1 cellular context compared by ENCODE assay signal in the genomic region with DNA sequence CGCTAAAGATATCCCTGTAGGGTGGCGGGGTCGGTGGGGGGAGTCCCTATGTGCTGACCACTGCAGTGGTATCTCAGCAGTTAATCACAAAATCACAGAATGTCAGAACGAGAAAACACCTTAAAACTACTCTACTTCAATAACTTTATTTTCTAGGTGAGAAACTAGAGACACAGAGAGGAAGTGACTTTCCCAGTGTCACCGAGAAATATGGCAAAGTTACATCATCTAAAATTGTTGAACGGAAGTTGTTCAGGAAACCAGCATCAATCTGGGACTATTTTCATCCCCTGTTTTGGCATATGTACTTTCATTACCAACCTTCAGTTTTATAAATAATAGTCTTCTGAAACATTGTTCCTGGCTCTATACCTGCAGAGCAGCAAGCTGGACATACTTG.
TF ChIP-seq lines count a peak whose summit lies in the region.

No MANE protein-coding gene starts in this region.

TF ChIP-seq in SK-N-SH treated with all-trans-retinoic acid at 6 μM for 48 hours, 23 proteins besides CTCF, POLR2A, EP300 and RAD21 (continued from another document):
- no peak for TF ChIP-seq CREB5 (CRISPR knock-in tag; IDR thresholded peaks at IDR 0.05; ENCODE audit: low read depth)
- no peak for TF ChIP-seq ZFP30 (CRISPR knock-in tag; IDR thresholded peaks at IDR 0.05)
- TF ChIP-seq ZNF8 (CRISPR knock-in tag; IDR thresholded peaks at IDR 0.05) = no peak
- no peak for TF ChIP-seq PATZ1 (CRISPR knock-in tag; IDR thresholded peaks at IDR 0.05; ENCODE audit: borderline replicate concordance)
- TF ChIP-seq, protein P1, sequence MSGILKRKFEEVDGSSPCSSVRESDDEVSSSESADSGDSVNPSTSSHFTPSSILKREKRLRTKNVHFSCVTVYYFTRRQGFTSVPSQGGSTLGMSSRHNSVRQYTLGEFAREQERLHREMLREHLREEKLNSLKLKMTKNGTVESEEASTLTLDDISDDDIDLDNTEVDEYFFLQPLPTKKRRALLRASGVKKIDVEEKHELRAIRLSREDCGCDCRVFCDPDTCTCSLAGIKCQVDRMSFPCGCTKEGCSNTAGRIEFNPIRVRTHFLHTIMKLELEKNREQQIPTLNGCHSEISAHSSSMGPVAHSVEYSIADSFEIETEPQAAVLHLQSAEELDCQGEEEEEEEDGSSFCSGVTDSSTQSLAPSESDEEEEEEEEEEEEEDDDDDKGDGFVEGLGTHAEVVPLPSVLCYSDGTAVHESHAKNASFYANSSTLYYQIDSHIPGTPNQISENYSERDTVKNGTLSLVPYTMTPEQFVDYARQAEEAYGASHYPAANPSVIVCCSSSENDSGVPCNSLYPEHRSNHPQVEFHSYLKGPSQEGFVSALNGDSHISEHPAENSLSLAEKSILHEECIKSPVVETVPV (CRISPR knock-in tag; IDR thresholded peaks at IDR 0.05) = no peak
- TF ChIP-seq RARB (CRISPR knock-in tag; IDR thresholded peaks at IDR 0.05) = no peak
- TF ChIP-seq PPARA (CRISPR knock-in tag; IDR thresholded peaks at IDR 0.05; ENCODE audit: borderline replicate concordance) = no peak
